In the genomic region with DNA sequence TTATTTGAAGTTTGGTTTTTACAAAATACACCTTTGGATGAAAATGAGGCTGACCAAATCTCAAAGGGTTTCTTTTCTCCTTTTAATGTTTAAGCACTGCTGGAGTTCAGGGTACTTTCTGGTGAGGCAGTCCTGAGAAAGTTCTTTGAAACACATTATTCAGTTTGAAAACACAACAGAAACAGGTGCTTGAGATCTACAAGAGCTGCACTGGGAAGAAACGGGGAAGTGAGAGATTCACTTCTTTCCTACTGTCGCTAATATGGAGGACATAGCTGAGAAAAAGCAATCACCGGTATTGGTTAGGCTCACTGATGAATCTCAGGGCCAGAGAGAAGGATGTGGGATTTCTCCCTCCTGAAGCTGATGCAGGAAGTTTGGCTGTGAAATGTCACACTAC, we compare ENCODE assay signal across 1 cellular context.
TF ChIP-seq lines count a peak whose summit lies in the region.

No MANE protein-coding gene starts in this region.

TF ChIP-seq in GM23338, 12 proteins besides CTCF, POLR2A, EP300 and RAD21 (continued from another document):
- TF ChIP-seq, protein P1, sequence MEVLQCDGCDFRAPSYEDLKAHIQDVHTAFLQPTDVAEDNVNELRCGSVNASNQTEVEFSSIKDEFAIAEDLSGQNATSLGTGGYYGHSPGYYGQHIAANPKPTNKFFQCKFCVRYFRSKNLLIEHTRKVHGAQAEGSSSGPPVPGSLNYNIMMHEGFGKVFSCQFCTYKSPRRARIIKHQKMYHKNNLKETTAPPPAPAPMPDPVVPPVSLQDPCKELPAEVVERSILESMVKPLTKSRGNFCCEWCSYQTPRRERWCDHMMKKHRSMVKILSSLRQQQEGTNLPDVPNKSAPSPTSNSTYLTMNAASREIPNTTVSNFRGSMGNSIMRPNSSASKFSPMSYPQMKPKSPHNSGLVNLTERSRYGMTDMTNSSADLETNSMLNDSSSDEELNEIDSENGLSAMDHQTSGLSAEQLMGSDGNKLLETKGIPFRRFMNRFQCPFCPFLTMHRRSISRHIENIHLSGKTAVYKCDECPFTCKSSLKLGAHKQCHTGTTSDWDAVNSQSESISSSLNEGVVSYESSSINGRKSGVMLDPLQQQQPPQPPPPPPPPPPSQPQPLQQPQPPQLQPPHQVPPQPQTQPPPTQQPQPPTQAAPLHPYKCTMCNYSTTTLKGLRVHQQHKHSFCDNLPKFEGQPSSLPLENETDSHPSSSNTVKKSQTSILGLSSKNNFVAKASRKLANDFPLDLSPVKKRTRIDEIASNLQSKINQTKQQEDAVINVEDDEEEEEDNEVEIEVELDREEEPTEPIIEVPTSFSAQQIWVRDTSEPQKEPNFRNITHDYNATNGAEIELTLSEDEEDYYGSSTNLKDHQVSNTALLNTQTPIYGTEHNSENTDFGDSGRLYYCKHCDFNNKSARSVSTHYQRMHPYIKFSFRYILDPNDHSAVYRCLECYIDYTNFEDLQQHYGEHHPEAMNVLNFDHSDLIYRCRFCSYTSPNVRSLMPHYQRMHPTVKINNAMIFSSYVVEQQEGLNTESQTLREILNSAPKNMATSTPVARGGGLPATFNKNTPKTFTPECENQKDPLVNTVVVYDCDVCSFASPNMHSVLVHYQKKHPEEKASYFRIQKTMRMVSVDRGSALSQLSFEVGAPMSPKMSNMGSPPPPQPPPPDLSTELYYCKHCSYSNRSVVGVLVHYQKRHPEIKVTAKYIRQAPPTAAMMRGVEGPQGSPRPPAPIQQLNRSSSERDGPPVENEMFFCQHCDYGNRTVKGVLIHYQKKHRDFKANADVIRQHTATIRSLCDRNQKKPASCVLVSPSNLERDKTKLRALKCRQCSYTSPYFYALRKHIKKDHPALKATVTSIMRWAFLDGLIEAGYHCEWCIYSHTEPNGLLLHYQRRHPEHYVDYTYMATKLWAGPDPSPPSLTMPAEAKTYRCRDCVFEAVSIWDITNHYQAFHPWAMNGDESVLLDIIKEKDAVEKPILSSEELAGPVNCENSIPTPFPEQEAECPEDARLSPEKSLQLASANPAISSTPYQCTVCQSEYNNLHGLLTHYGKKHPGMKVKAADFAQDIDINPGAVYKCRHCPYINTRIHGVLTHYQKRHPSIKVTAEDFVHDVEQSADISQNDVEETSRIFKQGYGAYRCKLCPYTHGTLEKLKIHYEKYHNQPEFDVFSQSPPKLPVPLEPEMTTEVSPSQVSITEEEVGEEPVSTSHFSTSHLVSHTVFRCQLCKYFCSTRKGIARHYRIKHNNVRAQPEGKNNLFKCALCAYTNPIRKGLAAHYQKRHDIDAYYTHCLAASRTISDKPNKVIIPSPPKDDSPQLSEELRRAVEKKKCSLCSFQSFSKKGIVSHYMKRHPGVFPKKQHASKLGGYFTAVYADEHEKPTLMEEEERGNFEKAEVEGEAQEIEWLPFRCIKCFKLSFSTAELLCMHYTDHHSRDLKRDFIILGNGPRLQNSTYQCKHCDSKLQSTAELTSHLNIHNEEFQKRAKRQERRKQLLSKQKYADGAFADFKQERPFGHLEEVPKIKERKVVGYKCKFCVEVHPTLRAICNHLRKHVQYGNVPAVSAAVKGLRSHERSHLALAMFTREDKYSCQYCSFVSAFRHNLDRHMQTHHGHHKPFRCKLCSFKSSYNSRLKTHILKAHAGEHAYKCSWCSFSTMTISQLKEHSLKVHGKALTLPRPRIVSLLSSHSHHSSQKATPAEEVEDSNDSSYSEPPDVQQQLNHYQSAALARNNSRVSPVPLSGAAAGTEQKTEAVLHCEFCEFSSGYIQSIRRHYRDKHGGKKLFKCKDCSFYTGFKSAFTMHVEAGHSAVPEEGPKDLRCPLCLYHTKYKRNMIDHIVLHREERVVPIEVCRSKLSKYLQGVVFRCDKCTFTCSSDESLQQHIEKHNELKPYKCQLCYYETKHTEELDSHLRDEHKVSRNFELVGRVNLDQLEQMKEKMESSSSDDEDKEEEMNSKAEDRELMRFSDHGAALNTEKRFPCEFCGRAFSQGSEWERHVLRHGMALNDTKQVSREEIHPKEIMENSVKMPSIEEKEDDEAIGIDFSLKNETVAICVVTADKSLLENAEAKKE (CRISPR knock-in tag; IDR thresholded peaks at IDR 0.05) = no peak
- TF ChIP-seq NANOG (IDR thresholded peaks at IDR 0.05; ENCODE audit: borderline replicate concordance) = no peak
- TF ChIP-seq, protein P2, sequence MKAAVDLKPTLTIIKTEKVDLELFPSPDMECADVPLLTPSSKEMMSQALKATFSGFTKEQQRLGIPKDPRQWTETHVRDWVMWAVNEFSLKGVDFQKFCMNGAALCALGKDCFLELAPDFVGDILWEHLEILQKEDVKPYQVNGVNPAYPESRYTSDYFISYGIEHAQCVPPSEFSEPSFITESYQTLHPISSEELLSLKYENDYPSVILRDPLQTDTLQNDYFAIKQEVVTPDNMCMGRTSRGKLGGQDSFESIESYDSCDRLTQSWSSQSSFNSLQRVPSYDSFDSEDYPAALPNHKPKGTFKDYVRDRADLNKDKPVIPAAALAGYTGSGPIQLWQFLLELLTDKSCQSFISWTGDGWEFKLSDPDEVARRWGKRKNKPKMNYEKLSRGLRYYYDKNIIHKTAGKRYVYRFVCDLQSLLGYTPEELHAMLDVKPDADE (IDR thresholded peaks at IDR 0.05) = no peak
- no peak for TF ChIP-seq POLR2AphosphoS5 (IDR thresholded peaks at IDR 0.05; ENCODE audit: low read depth)
- TF ChIP-seq JUNB (IDR thresholded peaks at IDR 0.05; ENCODE audit: unreplicated experiment) = no peak
